Comparison of ENCODE assay signal across 17 cellular contexts in genomic region chr2:213084261-213084660, GRCh38.
DNase-seq lines count a peak whose midpoint lies in the region; ATAC-seq, FAIRE-seq and TF ChIP-seq lines count a peak whose summit lies in the region.
"Had no signal": no experiment of that assay in that cellular context is flagged by ENCODE, and none has a peak within 500 bp of the region (broad histone marks: within the 10 kb centered on the region; RNA-seq: fewer than 3 reads in every experiment).

No MANE protein-coding gene starts in this region.

- peaks cover 21% of the 10 kb centered on the region for H3K4me1 ChIP-seq in left ventricle myocardium inferior
- H3K4me1 ChIP-seq: BLaER1 treated with 17β-estradiol and CSF1 and Interleukin-3, amounts not matched to agents 10 nM and 100 nM had no signal

- ATAC-seq in Right ventricle myocardium superior (ENCODE audit: poor library complexity) (no peak), GM21528 (IDR thresholded peaks at IDR 0.05; ENCODE audit: low FRiP score, unreplicated experiment) (no peak)
- ATAC-seq: GM12878 had no signal

- no peaks in the 10 kb centered on the region for H3K27me3 Mint-ChIP-seq in chondrocyte (ENCODE audit: low read depth)
- H3K27me3 Mint-ChIP-seq: CD4-positive, alpha-beta T cell had no signal

- no peak for DNase-seq in left ventricle myocardium inferior
- no peak for DNase-seq in Right ventricle myocardium superior
- no peak for DNase-seq in GM19239 (ENCODE audit: insufficient read length, low spot score)
- no peak for DNase-seq in chondrocyte (ENCODE audit: low spot score)
- DNase-seq in NCI-H510A (lab: John Stamatoyannopoulos, UW) = no peak
- DNase-seq in iPS-NIHi7 (ENCODE audit: extremely low spot score) = no peak
- DNase-seq: ACHN; CD4-positive, alpha-beta T cell; DMS79; HCEC 1CT; HFFc6 had no signal

- no peak overlapping the region for H3K4me3 Mint-ChIP-seq in chondrocyte (ENCODE audit: unreplicated experiment)
- H3K4me3 Mint-ChIP-seq: CD4-positive, alpha-beta T cell; HFFc6; IgD-negative memory B cell had no signal

- peak overlapping the region; percentile 42 for H3K27ac Mint-ChIP-seq in chondrocyte (ENCODE audit: unreplicated experiment)
- H3K27ac Mint-ChIP-seq: CD4-positive, alpha-beta T cell; HFFc6; IgD-negative memory B cell had no signal

- H3K27me3 ChIP-seq in left ventricle myocardium inferior (ENCODE audit: low read depth) = no peaks in the 10 kb centered on the region
- H3K27me3 ChIP-seq: BLaER1 treated with 17β-estradiol and CSF1 and Interleukin-3, amounts not matched to agents 10 nM and 100 nM had no signal

- FAIRE-seq in GM19239 (lab: Jason Lieb, UNC) = peak; percentile 56
- FAIRE-seq: GM12878 had no signal

- H3K4me1 Mint-ChIP-seq in chondrocyte (ENCODE audit: low read depth) = peaks cover 56% of the 10 kb centered on the region

- H3K36me3 ChIP-seq in left ventricle myocardium inferior = no peaks in the 10 kb centered on the region
- H3K36me3 ChIP-seq: BLaER1 treated with 17β-estradiol and CSF1 and Interleukin-3, amounts not matched to agents 10 nM and 100 nM had no signal

- peaks cover 3% of the 10 kb centered on the region for H3K36me3 Mint-ChIP-seq in chondrocyte (ENCODE audit: low read depth)
- H3K36me3 Mint-ChIP-seq: IgD-negative memory B cell had no signal

- TF ChIP-seq CTCF in left ventricle myocardium inferior (IDR thresholded peaks at IDR 0.05; ENCODE audit: borderline replicate concordance) (no peak), chondrocyte (IDR thresholded peaks at IDR 0.05) (no peak)

- H3K9me3 ChIP-seq in left ventricle myocardium inferior (replicated peaks) = no peaks in the 10 kb centered on the region
- H3K9me3 ChIP-seq: BLaER1 treated with 17β-estradiol and CSF1 and Interleukin-3, amounts not matched to agents 10 nM and 100 nM had no signal

- peak overlapping the region; percentile 59 for H3K27ac ChIP-seq in left ventricle myocardium inferior (replicated peaks)
- H3K27ac ChIP-seq: 22Rv1; BLaER1 treated with 17β-estradiol and CSF1 and Interleukin-3, amounts not matched to agents 10 nM and 100 nM; KMS-11 had no signal

- peaks cover 3% of the 10 kb centered on the region for H3K9me3 Mint-ChIP-seq in chondrocyte (ENCODE audit: low read depth)
- H3K9me3 Mint-ChIP-seq: CD4-positive, alpha-beta T cell; HFFc6 had no signal

- H3K4me3 ChIP-seq in left ventricle myocardium inferior = no peak overlapping the region
- H3K4me3 ChIP-seq: BLaER1 treated with 17β-estradiol and CSF1 and Interleukin-3, amounts not matched to agents 10 nM and 100 nM; GM12878 had no signal

- intact Hi-C loops in left ventricle myocardium inferior (cut with micrococcal nuclease) (no loop called here), Right ventricle myocardium superior (cut with DNase I) (no loop called here)
